In the genomic region with DNA sequence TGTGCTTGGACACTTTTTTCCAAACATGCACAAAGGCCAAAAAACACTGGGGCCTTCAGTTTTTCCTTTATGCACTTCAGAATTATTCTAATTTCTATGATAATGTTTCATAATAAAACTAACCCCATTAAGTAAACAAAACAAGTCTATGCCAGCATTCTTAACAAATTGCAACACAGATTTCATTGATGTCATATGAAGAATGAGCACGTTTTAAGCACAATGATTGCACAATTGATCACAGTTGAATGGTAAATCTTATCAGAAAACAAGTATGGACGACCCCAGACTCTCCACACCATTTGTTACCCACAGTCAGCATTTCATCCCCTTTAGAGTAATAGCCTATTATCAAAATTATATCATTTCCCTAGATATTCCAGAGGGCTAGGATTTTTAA, we compare ENCODE assay signal across 26 cellular contexts. TPM values are rescaled to one million over a fixed set of nuclear protein-coding genes. Genes with fewer than 3 reads are reported as not detected.
"Had no signal": no experiment of that assay in that cellular context is flagged by ENCODE, and none has a peak within 500 bp of the region (broad histone marks: within the 10 kb centered on the region; RNA-seq: fewer than 3 reads in every experiment).

No MANE protein-coding gene starts in this region.

- H3K36me3 ChIP-seq: esophagus muscularis mucosa, gastrocnemius medialis, heart right ventricle, left lung, pancreas, tibial nerve had no signal

- ATAC-seq: gastrocnemius medialis; heart right ventricle; left lung; pancreas; sciatic nerve; stimulated activated naive B cell treated with anti-CD40 and anti-IgM and Interleukin-4, amounts not matched to agents 10 μg/mL and 1 μg/mL and 100 μg/mL, for 72 hours; stimulated activated naive CD8-positive, alpha-beta T cell treated with anti-CD3 and anti-CD28 coated beads, Interleukin-15, amount 100 ng/mL, for 72 hours had no signal

- FAIRE-seq: endometrium, keratinocyte, pancreas had no signal

- DNase-seq: central memory CD4-positive, alpha-beta T cell; effector memory CD4-positive, alpha-beta T cell; gastrocnemius medialis; heart right ventricle; left lung; mesendoderm; naive B cell; occipital lobe; pancreas; retina; stimulated activated CD4-positive, alpha-beta T cell treated with anti-CD3 and anti-CD28 coated beads, Interleukin-2, amount 100 ng/mL, for 24 hours; stimulated activated CD4-positive, alpha-beta T cell treated with anti-CD3 and anti-CD28 coated beads, Interleukin-4, amount 100 ng/mL, for 4 hours; stimulated activated naive B cell treated with anti-CD40 and anti-IgM and Interleukin-4, amounts not matched to agents 10 μg/mL and 1 μg/mL and 100 μg/mL, for 72 hours; stimulated activated naive CD8-positive, alpha-beta T cell treated with anti-CD3 and anti-CD28 coated beads, Interleukin-15, amount 100 ng/mL, for 72 hours; testis had no signal

- H3K27ac ChIP-seq: epithelial cell of prostate, esophagus muscularis mucosa, gastrocnemius medialis, heart right ventricle, left lung, pancreas, skin epidermis, testis, tibial nerve had no signal

- H3K9me3 ChIP-seq: esophagus muscularis mucosa, gastrocnemius medialis, heart right ventricle, left lung, pancreas, testis, tibial nerve had no signal

- H3K4me1 ChIP-seq: esophagus muscularis mucosa, gastrocnemius medialis, heart right ventricle, left lung, pancreas, testis, tibial nerve had no signal

- H3K4me3 ChIP-seq: esophagus muscularis mucosa, gastrocnemius medialis, heart right ventricle, left lung, lung, pancreas, skin epidermis, testis, tibial nerve had no signal

- H3K27me3 ChIP-seq: esophagus muscularis mucosa, gastrocnemius medialis, left lung, pancreas, testis, tibial nerve had no signal

RNA-seq across cellular contexts. Expression of a gene that starts 46.7 kb away (rescaled TPM):
- total RNA-seq: chondrocyte, progenitor cell of endocrine pancreas, ureter had no signal
- polyA plus RNA-seq: keratinocyte had no signal
